In the genomic region with DNA sequence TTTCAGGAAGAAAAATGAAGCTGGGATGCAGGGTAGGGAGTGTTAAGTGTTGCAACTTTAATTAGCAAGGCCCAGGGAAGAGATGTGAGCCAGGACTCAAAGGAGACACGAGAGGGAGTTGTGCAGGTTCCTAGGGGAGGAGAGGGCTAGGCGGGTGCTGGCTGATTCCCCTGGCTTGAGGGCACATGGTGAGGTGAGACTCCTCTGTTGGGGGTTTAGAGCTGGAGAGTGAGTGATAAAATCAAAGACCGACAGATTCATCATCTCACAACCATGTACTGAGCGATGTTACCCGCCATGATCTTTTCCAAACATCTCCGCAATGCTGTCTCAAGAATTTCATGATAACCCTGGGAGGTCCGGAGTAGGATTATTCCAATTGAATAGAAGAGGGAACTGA, we compare ENCODE assay signal across 27 cellular contexts.
"Had no signal": no experiment of that assay in that cellular context is flagged by ENCODE, and none has a peak within 500 bp of the region (broad histone marks: within the 10 kb centered on the region; RNA-seq: fewer than 3 reads in every experiment).

No MANE protein-coding gene starts in this region.

- H3K27me3 ChIP-seq: testis, thyroid gland, upper lobe of right lung had no signal

- H3K4me1 ChIP-seq: left lung, lower lobe of right lung, prostate gland, testis, thyroid gland, transverse colon, upper lobe of right lung had no signal

- H3K4me3 ChIP-seq: left lung, lower lobe of right lung, prostate gland, skin epidermis, stomach, testis, thyroid gland, transverse colon, upper lobe of right lung had no signal

- DNase-seq: head of caudate nucleus; hippocampal formation; immature natural killer cell; kidney; left lung; lower lobe of right lung; mammary epithelial cell; mesendoderm; naive B cell; natural killer cell; retina; right cardiac atrium; stimulated activated CD4-positive, alpha-beta T cell treated with anti-CD3 and anti-CD28 coated beads, Interleukin-12 subunit alpha, Interleukin-12 subunit beta, amount 100 ng/mL, for 4 hours; stimulated activated CD4-positive, alpha-beta T cell treated with anti-CD3 and anti-CD28 coated beads, Interleukin-15, amount 100 ng/mL, for 24 hours; stimulated activated CD4-positive, alpha-beta T cell treated with anti-CD3 and anti-CD28 coated beads, Interleukin-2, amount 100 ng/mL, for 24 hours; stimulated activated CD4-positive, alpha-beta T cell treated with anti-CD3 and anti-CD28 coated beads, Interleukin-4, amount 100 ng/mL, for 1 hour; stimulated activated naive B cell treated with anti-CD40 and anti-IgM and Interleukin-4, amounts not matched to agents 10 μg/mL and 1 μg/mL and 100 μg/mL, for 72 hours; stimulated activated naive CD8-positive, alpha-beta T cell treated with anti-CD3 and anti-CD28 coated beads, Interleukin-15, Interleukin-2, amounts not matched to agents 100 U/mL and 50 U/mL, for 24 hours; stomach; testis; thyroid gland; upper lobe of right lung had no signal

- ATAC-seq: left colon; left lung; lower lobe of right lung; natural killer cell; right cardiac atrium; sciatic nerve; stimulated activated naive B cell treated with anti-CD40 and anti-IgM and Interleukin-4, amounts not matched to agents 10 μg/mL and 1 μg/mL and 100 μg/mL, for 72 hours; stimulated activated naive CD8-positive, alpha-beta T cell treated with anti-CD3 and anti-CD28 coated beads, Interleukin-15, Interleukin-2, amounts not matched to agents 100 U/mL and 50 U/mL, for 24 hours; upper lobe of right lung had no signal

- H3K27ac ChIP-seq: left lung, lower lobe of right lung, prostate gland, skin epidermis, stomach, testis, thyroid gland, transverse colon, upper lobe of right lung had no signal

- H3K9me3 ChIP-seq: left lung, lower lobe of right lung, prostate gland, stomach, testis, thyroid gland, transverse colon, upper lobe of right lung had no signal

- H3K36me3 ChIP-seq: left lung, lower lobe of right lung, prostate gland, stomach, thyroid gland, transverse colon, upper lobe of right lung had no signal
